In genomic region chr19:3576696-3577443, GRCh38 we compare ENCODE assay signal across 2 cellular contexts.
TF ChIP-seq lines count a peak whose summit lies in the region.

No MANE protein-coding gene starts in this region.

TF ChIP-seq in endothelial cell of umbilical vein, 7 proteins besides CTCF, POLR2A, EP300 and RAD21:
- TF ChIP-seq FOS (IDR thresholded peaks at IDR 0.05; ENCODE audit: borderline replicate concordance, insufficient read depth, low read length) (no peak), MAX (IDR thresholded peaks at IDR 0.05; ENCODE audit: insufficient read depth, insufficient read length) (no peak), POLR2AphosphoS5 (IDR thresholded peaks at IDR 0.05; ENCODE audit: insufficient read depth, low read depth, low read length) (peak; percentile 60)

TF ChIP-seq in HepG2, 621 proteins besides CTCF, POLR2A, EP300 and RAD21:
- 0 out of 2 replicates have a peak, but pooled peaks have one; percentile 46 for TF ChIP-seq RBFOX2 (IDR thresholded peaks at IDR 0.05; ENCODE audit: low read depth, low read length)
- no peak for TF ChIP-seq TFDP1 (CRISPR knock-in tag; IDR thresholded peaks at IDR 0.05; ENCODE audit: borderline replicate concordance)
- TF ChIP-seq AGO2 (optimal IDR thresholded peaks at IDR 0.05; ENCODE audit: low read depth, low read length) = peak; percentile 29
- no peak for TF ChIP-seq JUNB (CRISPR knock-in tag; IDR thresholded peaks at IDR 0.05; ENCODE audit: borderline replicate concordance)
- TF ChIP-seq ZNF12 (CRISPR knock-in tag; IDR thresholded peaks at IDR 0.05) = no peak
- no peak for TF ChIP-seq ZBTB21 (CRISPR knock-in tag; IDR thresholded peaks at IDR 0.05)
